In the genomic region with DNA sequence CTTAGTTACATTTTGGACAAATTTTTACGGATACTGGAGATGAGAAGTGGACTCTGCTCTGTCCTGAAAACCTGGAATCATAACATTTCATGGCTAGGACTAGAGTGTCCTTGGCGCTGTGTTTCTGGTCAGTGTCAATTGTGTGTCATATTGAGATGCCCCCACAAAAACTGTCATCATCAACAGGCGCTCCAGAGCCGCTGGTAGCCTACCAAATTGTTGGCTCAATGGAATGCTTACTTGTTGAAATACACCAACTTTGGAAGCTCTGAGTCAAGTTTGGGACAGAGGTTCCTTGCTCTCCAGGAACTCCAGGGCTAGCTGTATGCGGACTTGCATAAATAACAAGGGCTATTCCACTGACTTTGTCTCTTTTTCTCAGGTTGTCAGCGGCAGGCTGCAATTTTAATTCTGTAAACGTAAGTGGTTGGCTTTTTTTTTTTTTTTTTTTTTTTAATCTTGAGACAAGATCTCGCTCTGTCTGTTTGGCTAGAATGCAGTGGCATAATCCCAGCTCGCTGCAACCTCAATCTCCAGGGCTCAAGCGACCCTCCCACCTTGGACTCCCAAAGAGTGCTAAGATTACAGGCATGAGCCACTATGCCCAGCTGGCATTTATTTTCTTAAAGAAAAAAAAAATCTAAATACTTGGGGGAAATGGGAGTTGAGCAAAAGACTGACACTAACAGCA, we compare ENCODE assay signal across 8 cellular contexts. TPM values are rescaled to one million over a fixed set of nuclear protein-coding genes. Genes with fewer than 3 reads are reported as not detected.
DNase-seq lines count a peak whose midpoint lies in the region; ATAC-seq, FAIRE-seq and TF ChIP-seq lines count a peak whose summit lies in the region.

No MANE protein-coding gene starts in this region.

- no peak for FAIRE-seq in kidney (lab: Jason Lieb, UNC)

- H3K4me3 ChIP-seq in kidney (ENCODE audit: low read length in 2 of 2): peak overlapping the region; percentile 60 to 80

- no peaks in the 10 kb centered on the region for H3K9me3 ChIP-seq in kidney (ENCODE audit: control insufficient read depth in 1 of 2, low read length in 2 of 2)

- peak overlapping the region in 1 of 2 donors; percentile 60 for H3K9ac ChIP-seq in kidney (ENCODE audit: low read length in 2 of 2)

- no peak for TF ChIP-seq CTCF in kidney (IDR thresholded peaks at IDR 0.05; ENCODE audit: borderline replicate concordance, extremely low read depth, insufficient read depth)

- intact Hi-C loops in kidney (cut with DNase I): no loop called here

- DNase-seq in NCI-H748 (lab: John Stamatoyannopoulos, UW; ENCODE audit: unreplicated experiment): peak; percentile 19
- no peak for DNase-seq in NCI-H748 treated with DMSO at 0.1 percent for 48 hours (lab: John Stamatoyannopoulos, UW)
- DNase-seq in astrocyte of the hippocampus (ENCODE audit: low read depth, low spot score): peak; percentile 20
- DNase-seq in kidney: no peak
- peak; percentile 5 for DNase-seq in stromal cell of bone marrow (ENCODE audit: low read depth)
- no peak for DNase-seq in inferior parietal cortex (ENCODE audit: extremely low spot score)
- no peak for DNase-seq in SHP77 treated with DMSO at 0.1 percent for 48 hours (lab: John Stamatoyannopoulos, UW)

- no peaks in the 10 kb centered on the region for H3K36me3 ChIP-seq in kidney (ENCODE audit: control insufficient read depth in 1 of 2, insufficient read depth in 2 of 2, low read length in 2 of 2)

- ATAC-seq in GM18909 (IDR thresholded peaks at IDR 0.05; ENCODE audit: poor library complexity, unreplicated experiment): no peak

- H3K4me1 ChIP-seq in kidney (ENCODE audit: control insufficient read depth in 1 of 2, insufficient read depth in 1 of 2, low read depth in 1 of 2, low read length in 2 of 2): no peaks in the 10 kb centered on the region

- H3K27ac ChIP-seq in kidney (ENCODE audit: low read depth in 2 of 2, low read length in 2 of 2): peak overlapping the region; percentile 18 to 38

RNA-seq across cellular contexts. Expression of a gene that starts 0.9 kb away (rescaled TPM):
- 9.4 TPM for total RNA-seq in kidney
- polyA plus RNA-seq in kidney (ENCODE audit: insufficient read depth, low read depth, low replicate concordance): 42.5 TPM

Comparison
In these comparisons a context has a peak if more than half of its experiments do, and no peak if none do; other contexts are left out.
1. DNase-seq: peak in NCI-H748 (single experiment), astrocyte of the hippocampus (single experiment) and stromal cell of bone marrow (single experiment); none in NCI-H748 treated with DMSO at 0.1 percent for 48 hours (single experiment), kidney (single experiment), inferior parietal cortex (single experiment) and SHP77 treated with DMSO at 0.1 percent for 48 hours (single experiment).